8 cellular contexts compared by ENCODE assay signal in the genomic region with DNA sequence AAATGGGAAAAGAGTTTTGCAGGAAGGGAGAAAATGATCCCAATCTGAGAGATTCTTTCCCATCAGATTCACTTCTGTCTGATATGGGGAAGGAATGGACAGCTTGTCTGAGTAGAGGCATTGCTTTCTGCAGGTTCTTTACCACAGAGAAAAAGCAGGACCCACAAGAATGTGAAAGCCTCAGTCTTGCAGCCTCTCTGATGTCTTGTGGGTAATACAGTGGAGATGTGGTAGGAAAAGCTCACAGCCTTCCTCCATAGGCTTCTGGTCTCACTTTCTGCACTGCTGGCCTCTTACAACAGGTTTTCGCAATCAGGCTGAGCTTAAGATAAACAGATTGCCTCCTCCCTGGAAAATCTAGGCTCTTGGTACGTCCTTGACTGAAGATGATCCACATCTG.
A peak's percentile ranks its signal among the peaks of the same experiment; 100 is the strongest.
DNase-seq lines count a peak whose midpoint lies in the region; ATAC-seq and TF ChIP-seq lines count a peak whose summit lies in the region.

No MANE protein-coding gene starts in this region.

- TF ChIP-seq CTCF in HFF-Myc (IDR thresholded peaks at IDR 0.05; ENCODE audit: low read depth, low read length, missing control alignments) (no peak), fibroblast of mammary gland (conservative IDR thresholded peaks at IDR 0.05; ENCODE audit: control insufficient read depth, insufficient read depth, low read depth, low read length) (no peak)

- DNase-seq in EH (ENCODE audit: low read depth) (peak; percentile 88), HFF-Myc (ENCODE audit: extremely low read depth, low read depth) (no peak), SKM-1 (lab: John Stamatoyannopoulos, UW; ENCODE audit: unreplicated experiment) (peak; percentile 21), fibroblast of mammary gland (ENCODE audit: low read depth) (peak; percentile 87), non-pigmented ciliary epithelial cell (ENCODE audit: low read depth) (peak; percentile 73)
- DNase-seq in central memory CD4-positive, alpha-beta T cell = no peak

- ATAC-seq in HG03439 (IDR thresholded peaks at IDR 0.05; ENCODE audit: unreplicated experiment) (no peak), HG03159 (IDR thresholded peaks at IDR 0.05; ENCODE audit: unreplicated experiment) (no peak)

- H3K4me3 ChIP-seq in HFF-Myc (replicated peaks; ENCODE audit: low read depth, low read length) = peak overlapping the region; percentile 55
- H3K4me3 ChIP-seq in fibroblast of mammary gland (ENCODE audit: control insufficient read depth, low read depth, low read length) = peak overlapping the region; percentile 64

Comparison
In these comparisons a context has a peak if more than half of its experiments do, and no peak if none do; other contexts are left out.
1. DNase-seq: peak in EH (single experiment), SKM-1 (single experiment), fibroblast of mammary gland (single experiment) and non-pigmented ciliary epithelial cell (single experiment); none in HFF-Myc (single experiment) and central memory CD4-positive, alpha-beta T cell (single experiment).